ENCODE assay signal across 10 cellular contexts in the genomic region with DNA sequence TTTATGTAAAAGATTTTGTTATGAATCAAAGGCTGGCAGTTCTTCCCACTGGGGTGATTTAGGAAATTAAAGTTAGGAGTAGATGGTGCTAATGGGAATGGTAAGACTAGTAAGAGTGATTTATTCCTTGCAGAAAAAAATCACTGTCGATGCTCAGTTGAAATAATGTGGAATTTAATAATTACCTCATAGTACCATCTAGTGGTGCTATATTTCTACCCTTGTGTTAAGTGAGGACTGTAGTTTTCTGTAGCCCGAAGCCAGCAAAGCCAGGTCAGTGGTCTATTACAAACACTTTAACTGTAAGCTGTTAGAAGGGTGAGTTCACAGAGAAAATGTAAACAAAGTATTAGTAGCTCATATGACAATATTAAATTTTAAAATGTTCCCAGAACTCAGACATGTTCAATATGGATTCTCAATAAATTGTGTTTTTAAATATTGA. TPM values are rescaled to one million over a fixed set of nuclear protein-coding genes. Genes with fewer than 3 reads are reported as not detected.
A peak's percentile ranks its signal among the peaks of the same experiment; 100 is the strongest.
DNase-seq lines count a peak whose midpoint lies in the region; ATAC-seq and TF ChIP-seq lines count a peak whose summit lies in the region.
"Had no signal": no experiment of that assay in that cellular context is flagged by ENCODE, and none has a peak within 500 bp of the region (broad histone marks: within the 10 kb centered on the region; RNA-seq: fewer than 3 reads in every experiment).

No MANE protein-coding gene starts in this region.

- H3K4me3 ChIP-seq in astrocyte of the spinal cord (ENCODE audit: low read depth, low read length) (no peak overlapping the region), right lobe of liver (no peak overlapping the region)

- H2BK5ac ChIP-seq in H9 (ENCODE audit: insufficient read length, low read length): no peak overlapping the region

- no peak overlapping the region for H3K9ac ChIP-seq in H9 (ENCODE audit: extremely low read depth, insufficient read length, low read length)

- no peak overlapping the region for H3K27ac Mint-ChIP-seq in HFFc6
- H3K27ac Mint-ChIP-seq in H9: no peak overlapping the region

- no peak overlapping the region for H3K27ac ChIP-seq in right lobe of liver
- H3K27ac ChIP-seq in H9 (ENCODE audit: insufficient read length, low read depth, low read length): no peak overlapping the region

- no peaks in the 10 kb centered on the region for H3K9me3 Mint-ChIP-seq in HFFc6
- no peaks in the 10 kb centered on the region; a peak in 1 of 5 replicates for H3K9me3 Mint-ChIP-seq in H9

- H3K36me3 Mint-ChIP-seq in HFFc6 (ENCODE audit: low read depth) (no peaks in the 10 kb centered on the region), H9 (ENCODE audit: insufficient read depth in 1 of 3, low read depth in 3 of 3) (no peaks in the 10 kb centered on the region)

- TF ChIP-seq POLR2A in right lobe of liver (IDR thresholded peaks at IDR 0.05): no peak

- H3K27me3 Mint-ChIP-seq in HFFc6 (ENCODE audit: insufficient read depth): peaks cover 10% of the 10 kb centered on the region; the same call in 1 of the 2 replicates
- H3K27me3 Mint-ChIP-seq in H9 (ENCODE audit: low read depth): peaks cover 1% of the 10 kb centered on the region

- H3K56ac ChIP-seq in H9 (ENCODE audit: insufficient read length, low read depth, low read length): no peak overlapping the region

- H2BK15ac ChIP-seq in H9 (ENCODE audit: low read depth, low read length): no peak overlapping the region

- TF ChIP-seq CTCF in HFFc6 (IDR thresholded peaks at IDR 0.05): peak; percentile 54
- peak; percentile 36 for TF ChIP-seq CTCF in astrocyte of the spinal cord (IDR thresholded peaks at IDR 0.05; ENCODE audit: low read depth, low read length)
- TF ChIP-seq CTCF in right lobe of liver (IDR thresholded peaks at IDR 0.05): peak; percentile 41 to 56 (median 44)
- TF ChIP-seq CTCF in H9 (conservative IDR thresholded peaks at IDR 0.05): no peak

- H3K4me3 Mint-ChIP-seq in HFFc6 (no peak overlapping the region), H9 (no peak overlapping the region)

- H4K20me1 ChIP-seq in H9 (ENCODE audit: control insufficient read depth, insufficient read depth, insufficient read length): no peaks in the 10 kb centered on the region

- no peak overlapping the region for H2AFZ ChIP-seq in H9 (ENCODE audit: low read length)

- peak; percentile 44 for DNase-seq in ACHN
- no peak for DNase-seq in HFFc6
- peak; percentile 53 for DNase-seq in astrocyte of the spinal cord (ENCODE audit: low read depth, low spot score)
- no peak for DNase-seq in right lobe of liver
- no peak for DNase-seq in H9
- no peak for DNase-seq in stimulated activated CD4-positive, alpha-beta T cell treated with anti-CD3 and anti-CD28 coated beads, Interleukin-2, amount 100 ng/mL, for 24 hours
- DNase-seq in D341Med (ENCODE audit: low spot score): no peak
- DNase-seq: central memory CD4-positive, alpha-beta T cell; KG1 had no signal

- in situ Hi-C loops in ACHN (cut with HindIII; ENCODE audit: low pct_ligation_motif_present, low pct_unique_long_range_greater_than_20kb, low sequenced_read_pairs) (no loop called here), astrocyte of the spinal cord (cut with HindIII; ENCODE audit: low sequenced_read_pairs) (no loop called here)

- no peaks in the 10 kb centered on the region for H3K36me3 ChIP-seq in right lobe of liver

- H2BK20ac ChIP-seq in H9 (ENCODE audit: low read depth, low read length, poor library complexity, severe bottlenecking): no peak overlapping the region

- no peak overlapping the region for H3K14ac ChIP-seq in H9 (ENCODE audit: insufficient read depth, low read length)

- H3K79me2 ChIP-seq in H9 (ENCODE audit: insufficient read depth, low read length): no peaks in the 10 kb centered on the region

- intact Hi-C loops in right lobe of liver (cut with DNase I): loop anchor here in 1 of 2 donors (10.0 kb wide), 1 partner anchor 378 kb away; no protein-coding TSS in a partner anchor

- H4K8ac ChIP-seq in H9 (replicated peaks; ENCODE audit: insufficient read length, low read depth, low read length): no peak overlapping the region

- WGBS in right lobe of liver (ENCODE audit: insufficient coverage, low coverage, low lambda C conversion rate, missing lambda C conversion rate): 18% methylated on average over 2 of the region's 2 CpGs
- WGBS in H9 (ENCODE audit: extremely low coverage, insufficient read length, low lambda C conversion rate): no CpG with 5 or more reads among the region's 2 CpGs

- H3T11ph ChIP-seq in H9 (ENCODE audit: low read length): no peak overlapping the region

- H3K23ac ChIP-seq in H9 (ENCODE audit: insufficient read length, low read depth, low read length): no peak overlapping the region

- H4K91ac ChIP-seq in H9 (ENCODE audit: insufficient read length, low read depth, low read length): no peak overlapping the region

- H4K5ac ChIP-seq in H9 (ENCODE audit: insufficient read length, low read depth, low read length): no peak overlapping the region

- no peak overlapping the region for H2BK120ac ChIP-seq in H9 (ENCODE audit: low read depth, low read length, poor library complexity, severe bottlenecking)

- no peak overlapping the region for H3K18ac ChIP-seq in H9 (ENCODE audit: insufficient read length, low read depth, low read length)

- H3K79me1 ChIP-seq in H9 (ENCODE audit: insufficient read depth, low read depth, low read length, poor library complexity, severe bottlenecking): no peaks in the 10 kb centered on the region

- H3K27me3 ChIP-seq in right lobe of liver: no peaks in the 10 kb centered on the region
- H3K27me3 ChIP-seq in H9 (ENCODE audit: insufficient read depth, low read length): no peaks in the 10 kb centered on the region

- H3K9me3 ChIP-seq in right lobe of liver (no peaks in the 10 kb centered on the region), H9 (ENCODE audit: control insufficient read depth, low read depth, low read length) (no peaks in the 10 kb centered on the region)

- no peak overlapping the region for H3K4me2 ChIP-seq in H9 (ENCODE audit: insufficient read depth, insufficient read length, low read length)

- H2BK12ac ChIP-seq in H9 (ENCODE audit: insufficient read length, low read depth, low read length): no peak overlapping the region

- H3K4me1 ChIP-seq in right lobe of liver (peaks cover 0 to 13% (median 6%) of the 10 kb centered on the region in 4 donors), H9 (ENCODE audit: insufficient read depth, low read length) (no peaks in the 10 kb centered on the region)

- H3K4me1 Mint-ChIP-seq in HFFc6 (ENCODE audit: low read depth): no peaks in the 10 kb centered on the region
- H3K4me1 Mint-ChIP-seq in H9: peaks cover 7 to 12% of the 10 kb centered on the region in 2 experiments

- H2AK5ac ChIP-seq in H9 (ENCODE audit: insufficient read length, low read length): no peak overlapping the region

- no peaks in the 10 kb centered on the region for H3K23me2 ChIP-seq in H9 (ENCODE audit: insufficient read length, low read depth, low read length, poor library complexity, severe bottlenecking)

- peak; percentile 46 to 60 (median 51) for ATAC-seq in right lobe of liver
- ATAC-seq in GM18520 (IDR thresholded peaks at IDR 0.05; ENCODE audit: unreplicated experiment): no peak

- H3K4ac ChIP-seq in H9 (ENCODE audit: low read depth, low read length): no peak overlapping the region

RNA-seq across cellular contexts. Expression of a gene that starts 39.5 kb away (rescaled TPM):
- total RNA-seq in HFFc6 (2021; fragmentation: NEBNext Ultra II Directional; extraction: Animal tissue kit (Norgen Biotek cat#: 25700)): not detected
- under 1 TPM in 3 of 6 experiments, not detected in 3; 0.20 to 0.55 (median 0.23) TPM for total RNA-seq in right lobe of liver
- total RNA-seq in H9 (2021): not detected in 2 replicates

Comparison
In these comparisons a context has a peak if more than half of its experiments do, and no peak if none do; other contexts are left out.
1. DNase-seq: peak in ACHN (single experiment) and astrocyte of the spinal cord (single experiment); none in HFFc6 (single experiment), right lobe of liver (0 of 3), H9 (single experiment), stimulated activated CD4-positive, alpha-beta T cell treated with anti-CD3 and anti-CD28 coated beads, Interleukin-2, amount 100 ng/mL, for 24 hours (0 of 2) and D341Med (single experiment).